In genomic region chr12:51051787-51052186, GRCh38 we compare ENCODE assay signal across 1 cellular context.
TF ChIP-seq lines count a peak whose summit lies in the region.

No MANE protein-coding gene starts in this region.

TF ChIP-seq in K562, 482 proteins besides CTCF, POLR2A, EP300 and RAD21:
- TF ChIP-seq ZBTB7A (IDR thresholded peaks at IDR 0.05; ENCODE audit: borderline replicate concordance, control insufficient read depth, low read depth, low read length) (no peak), NFRKB (IDR thresholded peaks at IDR 0.05; ENCODE audit: low read depth) (no peak), ZNF143 (CRISPR knock-in tag; IDR thresholded peaks at IDR 0.05) (no peak), SIX5 (IDR thresholded peaks at IDR 0.05; ENCODE audit: borderline replicate concordance in 1 of 2, insufficient read depth in 1 of 2, low read depth in 1 of 2, low read length in 2 of 2) (no peak), KLF10 (CRISPR knock-in tag; IDR thresholded peaks at IDR 0.05) (no peak), ZBTB26 (CRISPR knock-in tag; IDR thresholded peaks at IDR 0.05) (no peak), ZFX (CRISPR knock-in tag; IDR thresholded peaks at IDR 0.05) (peak; percentile 16; the same call in 1 of the 2 replicates), ZZZ3 (IDR thresholded peaks at IDR 0.05) (no peak), KDM1A (IDR thresholded peaks at IDR 0.05) (peak; percentile 44 to 65; a peak in 2 of 4 replicates), POLR3A (IDR thresholded peaks at IDR 0.05; ENCODE audit: borderline replicate concordance, extremely low read depth, insufficient read depth, insufficient read length) (no peak), TBL1XR1 (IDR thresholded peaks at IDR 0.05; ENCODE audit: low read length in 2 of 2) (no peak), ZFP30 (CRISPR knock-in tag; IDR thresholded peaks at IDR 0.05; ENCODE audit: borderline replicate concordance) (no peak), NR2C1 (IDR thresholded peaks at IDR 0.05) (no peak), NR2C1 (tag; IDR thresholded peaks at IDR 0.05) (no peak), RCOR1 (IDR thresholded peaks at IDR 0.05; ENCODE audit: borderline replicate concordance in 1 of 2, low read depth in 2 of 2, low read length in 2 of 2) (0 out of 4 replicates have a peak, but pooled peaks of 1 of the 2 experiments have one; percentile 30), XRCC3 (IDR thresholded peaks at IDR 0.05) (no peak), THRB (CRISPR knock-in tag; conservative IDR thresholded peaks at IDR 0.05) (no peak), HMBOX1 (IDR thresholded peaks at IDR 0.05) (0 out of 2 replicates have a peak, but pooled peaks have one; percentile 39), AFF4 (CRISPR knock-in tag; IDR thresholded peaks at IDR 0.05) (no peak), ZNF184 (CRISPR knock-in tag; IDR thresholded peaks at IDR 0.05) (no peak), ZNF695 (CRISPR knock-in tag; IDR thresholded peaks at IDR 0.05) (no peak)
